In the genomic region with DNA sequence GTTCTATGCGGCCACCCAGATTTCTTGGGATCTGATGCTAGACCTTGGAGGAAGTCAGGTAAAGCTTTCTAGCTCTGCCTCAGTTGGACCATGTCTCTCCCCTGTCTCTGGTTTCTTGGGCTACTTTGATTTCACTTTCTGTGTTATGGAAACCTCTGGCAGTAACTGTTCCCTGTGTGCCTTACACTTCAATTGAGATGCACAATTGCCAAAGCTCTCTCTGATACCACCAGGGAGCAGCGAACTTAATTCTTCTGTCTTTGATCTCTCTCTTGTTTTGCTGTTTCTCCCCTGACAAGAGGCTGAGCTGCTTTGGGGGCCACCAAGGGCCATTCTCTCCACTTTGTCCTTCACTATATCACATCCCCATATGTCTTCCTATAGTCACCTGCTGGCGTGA, we compare ENCODE assay signal across 22 cellular contexts.
"Had no signal": no experiment of that assay in that cellular context is flagged by ENCODE, and none has a peak within 500 bp of the region (broad histone marks: within the 10 kb centered on the region; RNA-seq: fewer than 3 reads in every experiment).

No MANE protein-coding gene starts in this region.

- H3K36me3 ChIP-seq: neutrophil, vagina had no signal

- H3K9me3 ChIP-seq: ascending aorta, neutrophil, testis, vagina had no signal

- H3K4me3 ChIP-seq: ascending aorta, hepatocyte, testis, vagina had no signal

- H3K36me3 Mint-ChIP-seq: activated CD4-positive, alpha-beta memory T cell treated with anti-CD3 and anti-CD28 coated beads for 36 hours; activated naive CD4-positive, alpha-beta T cell treated with anti-CD3 and anti-CD28 coated beads, Interleukin-2, amount 10 ng/mL, durations not matched to agents 7 days and 5 days; activated naive CD8-positive, alpha-beta T cell treated with anti-CD3 and anti-CD28 coated beads, Interleukin-2, amount 10 ng/mL, durations not matched to agents 7 days and 5 days; brain; natural killer cell treated with Interleukin-12 subunit alpha and Interleukin-12 subunit beta and Interleukin-15 and Interleukin-18, amount 100 ng/mL, for 72 hours had no signal

- H3K27ac Mint-ChIP-seq: activated CD4-positive, alpha-beta memory T cell treated with anti-CD3 and anti-CD28 coated beads for 36 hours; activated CD4-positive, alpha-beta T cell treated with anti-CD3 and anti-CD28 coated beads, Interleukin-2, amount 10 ng/mL, durations not matched to agents 24 days and 14 days; activated naive CD4-positive, alpha-beta T cell treated with anti-CD3 and anti-CD28 coated beads, Interleukin-2, amount 10 ng/mL, durations not matched to agents 7 days and 5 days; activated naive CD8-positive, alpha-beta T cell treated with anti-CD3 and anti-CD28 coated beads, Interleukin-2, amount 10 ng/mL, durations not matched to agents 7 days and 5 days; activated T-cell treated with anti-CD3 and anti-CD28 coated beads, Interleukin-2, amount 50 U/mL, for 24 hours; brain; effector memory CD8-positive, alpha-beta T cell; natural killer cell treated with Interleukin-12 subunit alpha and Interleukin-12 subunit beta and Interleukin-15 and Interleukin-18, amount 100 ng/mL, for 72 hours had no signal

- DNase-seq: activated CD4-positive, alpha-beta memory T cell treated with anti-CD3 and anti-CD28 coated beads for 36 hours; activated CD4-positive, CD25-positive, alpha-beta regulatory T cell treated with anti-CD3 and anti-CD28 coated beads, Interleukin-2, amount 50 U/mL, for 72 hours; activated CD8-positive, alpha-beta memory T cell treated with anti-CD3 and anti-CD28 coated beads, Interleukin-2, amount 50 U/mL, for 48 hours; activated gamma-delta T cell; activated naive CD4-positive, alpha-beta T cell treated with anti-CD3 and anti-CD28 coated beads, Interleukin-2, amount 10 ng/mL, durations not matched to agents 7 days and 5 days; activated naive CD8-positive, alpha-beta T cell treated with anti-CD3 and anti-CD28 coated beads, Interleukin-2, amount 10 ng/mL, durations not matched to agents 7 days and 5 days; activated T-cell treated with anti-CD3 and anti-CD28 coated beads, Interleukin-2, amount 50 U/mL, for 24 hours; caudate nucleus; cortex of kidney; effector memory CD8-positive, alpha-beta T cell; islet precursor cell; midbrain; stimulated activated naive CD4-positive, alpha-beta T cell treated with Interleukin-2 at 50 U/mL for 16 hours; testis had no signal

- H3K4me1 ChIP-seq: testis, vagina had no signal

- H3K27me3 ChIP-seq: ascending aorta, hepatocyte, neutrophil, testis, vagina had no signal

- ATAC-seq: effector memory CD8-positive, alpha-beta T cell; natural killer cell treated with Interleukin-12 subunit alpha and Interleukin-12 subunit beta and Interleukin-15 and Interleukin-18, amount 100 ng/mL, for 72 hours had no signal

- H3K4me2 ChIP-seq: hepatocyte had no signal

- H3K4me3 Mint-ChIP-seq: activated CD4-positive, alpha-beta memory T cell treated with anti-CD3 and anti-CD28 coated beads for 36 hours; activated CD4-positive, alpha-beta T cell treated with anti-CD3 and anti-CD28 coated beads, Interleukin-2, amount 10 ng/mL, durations not matched to agents 24 days and 14 days; activated naive CD4-positive, alpha-beta T cell treated with anti-CD3 and anti-CD28 coated beads, Interleukin-2, amount 10 ng/mL, durations not matched to agents 7 days and 5 days; activated naive CD8-positive, alpha-beta T cell treated with anti-CD3 and anti-CD28 coated beads, Interleukin-2, amount 10 ng/mL, durations not matched to agents 7 days and 5 days; activated T-cell treated with anti-CD3 and anti-CD28 coated beads, Interleukin-2, amount 50 U/mL, for 24 hours; brain; effector memory CD8-positive, alpha-beta T cell; natural killer cell treated with Interleukin-12 subunit alpha and Interleukin-12 subunit beta and Interleukin-15 and Interleukin-18, amount 100 ng/mL, for 72 hours had no signal

- H3K79me2 ChIP-seq: hepatocyte had no signal

- H3K27ac ChIP-seq: hepatocyte, neutrophil, testis, vagina had no signal

- H3K9me3 Mint-ChIP-seq: activated CD4-positive, alpha-beta memory T cell treated with anti-CD3 and anti-CD28 coated beads for 36 hours; activated CD4-positive, alpha-beta T cell treated with anti-CD3 and anti-CD28 coated beads, Interleukin-2, amount 10 ng/mL, durations not matched to agents 24 days and 14 days; activated naive CD4-positive, alpha-beta T cell treated with anti-CD3 and anti-CD28 coated beads, Interleukin-2, amount 10 ng/mL, durations not matched to agents 7 days and 5 days; activated naive CD8-positive, alpha-beta T cell treated with anti-CD3 and anti-CD28 coated beads, Interleukin-2, amount 10 ng/mL, durations not matched to agents 7 days and 5 days; activated T-cell treated with anti-CD3 and anti-CD28 coated beads, Interleukin-2, amount 50 U/mL, for 24 hours; brain; effector memory CD8-positive, alpha-beta T cell; natural killer cell treated with Interleukin-12 subunit alpha and Interleukin-12 subunit beta and Interleukin-15 and Interleukin-18, amount 100 ng/mL, for 72 hours had no signal

- H3K27me3 Mint-ChIP-seq: activated CD4-positive, alpha-beta T cell treated with anti-CD3 and anti-CD28 coated beads, Interleukin-2, amount 10 ng/mL, durations not matched to agents 24 days and 14 days; activated naive CD4-positive, alpha-beta T cell treated with anti-CD3 and anti-CD28 coated beads, Interleukin-2, amount 10 ng/mL, durations not matched to agents 7 days and 5 days; activated naive CD8-positive, alpha-beta T cell treated with anti-CD3 and anti-CD28 coated beads, Interleukin-2, amount 10 ng/mL, durations not matched to agents 7 days and 5 days had no signal

- FAIRE-seq: endothelial cell of umbilical vein had no signal

- H3K4me1 Mint-ChIP-seq: activated CD4-positive, alpha-beta T cell treated with anti-CD3 and anti-CD28 coated beads, Interleukin-2, amount 10 ng/mL, durations not matched to agents 24 days and 14 days; activated naive CD4-positive, alpha-beta T cell treated with anti-CD3 and anti-CD28 coated beads, Interleukin-2, amount 10 ng/mL, durations not matched to agents 7 days and 5 days; activated naive CD8-positive, alpha-beta T cell treated with anti-CD3 and anti-CD28 coated beads, Interleukin-2, amount 10 ng/mL, durations not matched to agents 7 days and 5 days had no signal
